In the genomic region with DNA sequence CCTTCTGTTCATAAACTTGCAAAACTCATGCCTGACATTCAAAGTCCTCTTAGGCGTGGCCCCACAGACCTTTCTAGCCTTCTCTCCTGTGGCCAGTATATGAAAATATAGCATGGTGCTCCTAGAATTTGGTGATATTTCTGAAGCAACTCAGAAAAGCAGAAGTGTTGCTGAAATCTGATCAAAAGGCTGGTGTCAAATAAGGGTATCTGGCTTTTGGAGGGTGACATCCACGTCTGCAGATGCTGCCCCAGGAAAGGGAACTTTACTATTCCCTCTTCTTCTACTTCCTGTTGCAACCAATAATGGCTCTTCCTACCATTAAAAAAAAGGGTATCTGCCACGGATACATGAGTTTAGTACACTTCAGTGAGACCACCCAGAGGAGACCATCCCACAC, we compare ENCODE assay signal across 28 cellular contexts.
"Had no signal": no experiment of that assay in that cellular context is flagged by ENCODE, and none has a peak within 500 bp of the region (broad histone marks: within the 10 kb centered on the region; RNA-seq: fewer than 3 reads in every experiment).

No MANE protein-coding gene starts in this region.

- ATAC-seq: activated CD4-positive, alpha-beta T cell treated with anti-CD3 and anti-CD28 coated beads for 36 hours; activated CD8-positive, alpha-beta memory T cell treated with anti-CD3 and anti-CD28 coated beads, Interleukin-2, amount 10 ng/mL, durations not matched to agents 7 days and 5 days; activated CD8-positive, alpha-beta T cell treated with anti-CD3 and anti-CD28 coated beads, Interleukin-2, amount 10 ng/mL, durations not matched to agents 7 days and 5 days; activated naive CD4-positive, alpha-beta T cell treated with anti-CD3 and anti-CD28 coated beads, Interleukin-2, amount 50 U/mL, for 72 hours; activated T-cell treated with anti-CD3 and anti-CD28 coated beads, Interleukin-2, amount 50 U/mL, for 72 hours; esophagus mucosa; left cardiac atrium; naive thymus-derived CD4-positive, alpha-beta T cell; pancreas; psoas muscle; stimulated activated memory B cell treated with anti-CD40 and anti-IgM and Interleukin-4, amounts not matched to agents 10 μg/mL and 1 μg/mL and 100 μg/mL, for 72 hours; upper lobe of right lung had no signal

- DNase-seq: activated CD4-positive, alpha-beta T cell treated with anti-CD3 and anti-CD28 coated beads for 36 hours; activated CD4-positive, CD25-positive, alpha-beta regulatory T cell; activated CD8-positive, alpha-beta memory T cell treated with anti-CD3 and anti-CD28 coated beads, Interleukin-2, amount 10 ng/mL, durations not matched to agents 7 days and 5 days; activated CD8-positive, alpha-beta T cell treated with anti-CD3 and anti-CD28 coated beads, Interleukin-2, amount 10 ng/mL, durations not matched to agents 7 days and 5 days; activated naive CD4-positive, alpha-beta T cell; activated T-cell treated with anti-CD3 and anti-CD28 coated beads, Interleukin-2, amount 50 U/mL, for 72 hours; central memory CD4-positive, alpha-beta T cell; endodermal cell; foreskin fibroblast; head of caudate nucleus; hippocampal formation; left cardiac atrium; mammary epithelial cell; naive thymus-derived CD4-positive, alpha-beta T cell; nucleus accumbens; pancreas; psoas muscle; sigmoid colon; stimulated activated CD4-positive, alpha-beta T cell treated with anti-CD3 and anti-CD28 coated beads, Interleukin-1b, Interleukin-23, amount 100 ng/mL, for 48 hours; stimulated activated CD4-positive, alpha-beta T cell treated with anti-CD3 and anti-CD28 coated beads, Interleukin-4, amount 100 ng/mL, for 4 hours; stimulated activated CD8-positive, alpha-beta memory T cell treated with anti-CD3 and anti-CD28 coated beads, Interleukin-4, amount 100 ng/mL, for 48 hours; stomach; T1000; tibial artery; upper lobe of right lung had no signal
